16 cellular contexts compared by ENCODE assay signal in genomic region chr5:50730336-50730735, GRCh38.
"Had no signal": no experiment of that assay in that cellular context is flagged by ENCODE, and none has a peak within 500 bp of the region (broad histone marks: within the 10 kb centered on the region; RNA-seq: fewer than 3 reads in every experiment).

No MANE protein-coding gene starts in this region.

- H3K9me3 ChIP-seq: stomach, uterus had no signal

- H3K4me1 ChIP-seq: uterus had no signal

- H2AFZ ChIP-seq: parathyroid adenoma had no signal

- ATAC-seq: activated naive CD4-positive, alpha-beta T cell treated with anti-CD3 and anti-CD28 coated beads, Interleukin-2, amount 50 U/mL, for 72 hours; esophagus mucosa; left lobe of liver had no signal

- H3K9me3 Mint-ChIP-seq: brain; dendritic cell treated with granulocyte-macrophage colony-stimulating factor and Interleukin-4, amounts not matched to agents 40 ng/mL and 50 ng/mL, for 4 days had no signal

- H3K4me3 Mint-ChIP-seq: brain; dendritic cell treated with granulocyte-macrophage colony-stimulating factor and Interleukin-4, amounts not matched to agents 40 ng/mL and 50 ng/mL, for 4 days had no signal

- H3K27me3 ChIP-seq: stomach, uterus had no signal

- H3K27me3 Mint-ChIP-seq: brain; dendritic cell treated with granulocyte-macrophage colony-stimulating factor and Interleukin-4, amounts not matched to agents 40 ng/mL and 50 ng/mL, for 4 days had no signal

- H3K36me3 ChIP-seq: stomach, uterus had no signal

- H3K27ac ChIP-seq: stomach, uterus had no signal

- H3K9ac ChIP-seq: parathyroid adenoma had no signal

- DNase-seq: activated CD4-positive, CD25-positive, alpha-beta regulatory T cell; activated effector memory CD4-positive, alpha-beta T cell treated with Interleukin-2 at 50 U/mL for 16 hours; activated T-cell treated with anti-CD3 and anti-CD28 coated beads, Interleukin-2, amount 50 U/mL, for 1 hour; amniotic stem cell; retina; stimulated activated CD4-positive, alpha-beta T cell treated with anti-CD3 and anti-CD28 coated beads, Interleukin-15, amount 100 ng/mL, for 24 hours; stimulated activated CD4-positive, alpha-beta T cell treated with anti-CD3 and anti-CD28 coated beads, Interleukin-4, amount 100 ng/mL, for 4 hours; stomach; T-helper 2 cell; uterus had no signal

- H3K27ac Mint-ChIP-seq: activated naive CD4-positive, alpha-beta T cell treated with anti-CD3 and anti-CD28 coated beads, Interleukin-2, amount 50 U/mL, for 72 hours; brain; dendritic cell treated with granulocyte-macrophage colony-stimulating factor and Interleukin-4, amounts not matched to agents 40 ng/mL and 50 ng/mL, for 4 days had no signal

- H3K36me3 Mint-ChIP-seq: brain had no signal

- H3K4me3 ChIP-seq: stomach, uterus had no signal
